In the genomic region with DNA sequence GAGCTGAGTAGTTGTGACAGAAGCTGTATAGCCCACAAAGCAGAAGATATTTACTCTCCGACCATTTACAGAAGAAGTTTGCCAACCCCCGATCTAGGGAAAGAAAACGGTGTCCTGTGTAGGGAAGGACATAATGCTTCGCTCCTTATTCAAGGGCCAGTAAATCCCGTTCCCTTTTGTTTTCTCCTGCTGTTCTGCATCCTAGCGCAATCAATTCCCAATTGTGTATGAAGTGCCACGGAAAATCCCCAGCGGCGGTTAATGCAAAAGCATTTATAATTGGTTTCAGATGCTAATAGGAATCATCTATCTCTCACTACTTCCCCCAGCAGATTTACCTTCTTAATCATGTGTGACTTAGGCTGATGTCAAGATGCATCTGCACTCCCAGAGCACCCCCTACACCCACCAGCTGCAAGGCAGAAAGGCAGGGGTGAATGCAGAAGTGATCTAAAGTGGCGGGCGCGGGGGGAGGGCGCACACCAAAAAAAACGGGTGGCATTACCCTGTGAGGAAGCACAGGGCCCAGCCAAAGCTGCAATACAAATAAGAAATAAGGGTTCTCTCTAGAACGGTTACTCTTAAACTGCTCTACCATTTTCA, we compare ENCODE assay signal across 1 cellular context.
TF ChIP-seq lines count a peak whose summit lies in the region.

No MANE protein-coding gene starts in this region.

TF ChIP-seq in WTC11, 78 proteins besides CTCF, POLR2A, EP300 and RAD21 (continued from another document):
- TF ChIP-seq, protein P1, sequence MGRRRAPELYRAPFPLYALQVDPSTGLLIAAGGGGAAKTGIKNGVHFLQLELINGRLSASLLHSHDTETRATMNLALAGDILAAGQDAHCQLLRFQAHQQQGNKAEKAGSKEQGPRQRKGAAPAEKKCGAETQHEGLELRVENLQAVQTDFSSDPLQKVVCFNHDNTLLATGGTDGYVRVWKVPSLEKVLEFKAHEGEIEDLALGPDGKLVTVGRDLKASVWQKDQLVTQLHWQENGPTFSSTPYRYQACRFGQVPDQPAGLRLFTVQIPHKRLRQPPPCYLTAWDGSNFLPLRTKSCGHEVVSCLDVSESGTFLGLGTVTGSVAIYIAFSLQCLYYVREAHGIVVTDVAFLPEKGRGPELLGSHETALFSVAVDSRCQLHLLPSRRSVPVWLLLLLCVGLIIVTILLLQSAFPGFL (CRISPR knock-in tag; IDR thresholded peaks at IDR 0.05; ENCODE audit: borderline replicate concordance), result no peak
- TF ChIP-seq, protein P2, sequence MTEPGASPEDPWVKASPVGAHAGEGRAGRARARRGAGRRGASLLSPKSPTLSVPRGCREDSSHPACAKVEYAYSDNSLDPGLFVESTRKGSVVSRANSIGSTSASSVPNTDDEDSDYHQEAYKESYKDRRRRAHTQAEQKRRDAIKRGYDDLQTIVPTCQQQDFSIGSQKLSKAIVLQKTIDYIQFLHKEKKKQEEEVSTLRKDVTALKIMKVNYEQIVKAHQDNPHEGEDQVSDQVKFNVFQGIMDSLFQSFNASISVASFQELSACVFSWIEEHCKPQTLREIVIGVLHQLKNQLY (CRISPR knock-in tag; IDR thresholded peaks at IDR 0.05), result no peak
- no peak for TF ChIP-seq MXD4 (CRISPR knock-in tag; IDR thresholded peaks at IDR 0.05; ENCODE audit: borderline replicate concordance)
- TF ChIP-seq, protein P3, sequence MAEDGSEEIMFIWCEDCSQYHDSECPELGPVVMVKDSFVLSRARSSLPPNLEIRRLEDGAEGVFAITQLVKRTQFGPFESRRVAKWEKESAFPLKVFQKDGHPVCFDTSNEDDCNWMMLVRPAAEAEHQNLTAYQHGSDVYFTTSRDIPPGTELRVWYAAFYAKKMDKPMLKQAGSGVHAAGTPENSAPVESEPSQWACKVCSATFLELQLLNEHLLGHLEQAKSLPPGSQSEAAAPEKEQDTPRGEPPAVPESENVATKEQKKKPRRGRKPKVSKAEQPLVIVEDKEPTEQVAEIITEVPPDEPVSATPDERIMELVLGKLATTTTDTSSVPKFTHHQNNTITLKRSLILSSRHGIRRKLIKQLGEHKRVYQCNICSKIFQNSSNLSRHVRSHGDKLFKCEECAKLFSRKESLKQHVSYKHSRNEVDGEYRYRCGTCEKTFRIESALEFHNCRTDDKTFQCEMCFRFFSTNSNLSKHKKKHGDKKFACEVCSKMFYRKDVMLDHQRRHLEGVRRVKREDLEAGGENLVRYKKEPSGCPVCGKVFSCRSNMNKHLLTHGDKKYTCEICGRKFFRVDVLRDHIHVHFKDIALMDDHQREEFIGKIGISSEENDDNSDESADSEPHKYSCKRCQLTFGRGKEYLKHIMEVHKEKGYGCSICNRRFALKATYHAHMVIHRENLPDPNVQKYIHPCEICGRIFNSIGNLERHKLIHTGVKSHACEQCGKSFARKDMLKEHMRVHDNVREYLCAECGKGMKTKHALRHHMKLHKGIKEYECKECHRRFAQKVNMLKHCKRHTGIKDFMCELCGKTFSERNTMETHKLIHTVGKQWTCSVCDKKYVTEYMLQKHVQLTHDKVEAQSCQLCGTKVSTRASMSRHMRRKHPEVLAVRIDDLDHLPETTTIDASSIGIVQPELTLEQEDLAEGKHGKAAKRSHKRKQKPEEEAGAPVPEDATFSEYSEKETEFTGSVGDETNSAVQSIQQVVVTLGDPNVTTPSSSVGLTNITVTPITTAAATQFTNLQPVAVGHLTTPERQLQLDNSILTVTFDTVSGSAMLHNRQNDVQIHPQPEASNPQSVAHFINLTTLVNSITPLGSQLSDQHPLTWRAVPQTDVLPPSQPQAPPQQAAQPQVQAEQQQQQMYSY (CRISPR knock-in tag; IDR thresholded peaks at IDR 0.05), result no peak
- TF ChIP-seq, protein P4, sequence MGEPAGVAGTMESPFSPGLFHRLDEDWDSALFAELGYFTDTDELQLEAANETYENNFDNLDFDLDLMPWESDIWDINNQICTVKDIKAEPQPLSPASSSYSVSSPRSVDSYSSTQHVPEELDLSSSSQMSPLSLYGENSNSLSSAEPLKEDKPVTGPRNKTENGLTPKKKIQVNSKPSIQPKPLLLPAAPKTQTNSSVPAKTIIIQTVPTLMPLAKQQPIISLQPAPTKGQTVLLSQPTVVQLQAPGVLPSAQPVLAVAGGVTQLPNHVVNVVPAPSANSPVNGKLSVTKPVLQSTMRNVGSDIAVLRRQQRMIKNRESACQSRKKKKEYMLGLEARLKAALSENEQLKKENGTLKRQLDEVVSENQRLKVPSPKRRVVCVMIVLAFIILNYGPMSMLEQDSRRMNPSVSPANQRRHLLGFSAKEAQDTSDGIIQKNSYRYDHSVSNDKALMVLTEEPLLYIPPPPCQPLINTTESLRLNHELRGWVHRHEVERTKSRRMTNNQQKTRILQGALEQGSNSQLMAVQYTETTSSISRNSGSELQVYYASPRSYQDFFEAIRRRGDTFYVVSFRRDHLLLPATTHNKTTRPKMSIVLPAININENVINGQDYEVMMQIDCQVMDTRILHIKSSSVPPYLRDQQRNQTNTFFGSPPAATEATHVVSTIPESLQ (CRISPR knock-in tag; IDR thresholded peaks at IDR 0.05), result no peak
- TF ChIP-seq, protein P5, sequence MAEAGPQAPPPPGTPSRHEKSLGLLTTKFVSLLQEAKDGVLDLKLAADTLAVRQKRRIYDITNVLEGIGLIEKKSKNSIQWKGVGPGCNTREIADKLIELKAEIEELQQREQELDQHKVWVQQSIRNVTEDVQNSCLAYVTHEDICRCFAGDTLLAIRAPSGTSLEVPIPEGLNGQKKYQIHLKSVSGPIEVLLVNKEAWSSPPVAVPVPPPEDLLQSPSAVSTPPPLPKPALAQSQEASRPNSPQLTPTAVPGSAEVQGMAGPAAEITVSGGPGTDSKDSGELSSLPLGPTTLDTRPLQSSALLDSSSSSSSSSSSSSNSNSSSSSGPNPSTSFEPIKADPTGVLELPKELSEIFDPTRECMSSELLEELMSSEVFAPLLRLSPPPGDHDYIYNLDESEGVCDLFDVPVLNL (CRISPR knock-in tag; IDR thresholded peaks at IDR 0.05; ENCODE audit: borderline replicate concordance, low read depth), result no peak
- TF ChIP-seq RORB (CRISPR knock-in tag; IDR thresholded peaks at IDR 0.05), result no peak
- no peak for TF ChIP-seq FOXJ3 (CRISPR knock-in tag; IDR thresholded peaks at IDR 0.05; ENCODE audit: borderline replicate concordance)
- no peak for TF ChIP-seq GTF2I (CRISPR knock-in tag; conservative IDR thresholded peaks at IDR 0.05)
- TF ChIP-seq EMX1 (CRISPR knock-in tag; IDR thresholded peaks at IDR 0.05), result no peak
- no peak for TF ChIP-seq ZNF396 (CRISPR knock-in tag; IDR thresholded peaks at IDR 0.05; ENCODE audit: borderline replicate concordance)
